Comparison of ENCODE assay signal across 19 cellular contexts in the genomic region with DNA sequence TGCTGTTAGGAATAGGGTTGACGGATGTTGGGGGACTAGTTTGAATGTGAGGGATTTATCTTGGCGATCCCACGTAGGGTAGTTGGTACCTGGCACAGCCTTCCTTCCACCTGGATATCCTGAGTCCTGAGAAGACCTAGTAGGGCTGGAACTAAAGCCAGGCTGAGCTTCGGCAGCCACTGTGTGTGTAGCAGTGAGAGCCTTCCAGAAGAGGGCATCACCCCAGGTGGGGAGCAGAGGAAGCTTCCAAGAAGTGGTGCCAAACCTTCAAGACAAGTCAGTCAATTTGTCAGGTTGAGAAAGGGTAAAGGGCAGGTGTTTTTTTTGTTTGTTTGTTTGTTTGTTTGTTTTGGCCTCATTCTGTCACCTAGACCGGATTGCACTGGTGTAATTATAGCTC. TPM values are rescaled to one million over a fixed set of nuclear protein-coding genes. Genes with fewer than 3 reads are reported as not detected.
A peak's percentile ranks its signal among the peaks of the same experiment; 100 is the strongest.
DNase-seq lines count a peak whose midpoint lies in the region; ATAC-seq, FAIRE-seq and TF ChIP-seq lines count a peak whose summit lies in the region.
"Had no signal": no experiment of that assay in that cellular context is flagged by ENCODE, and none has a peak within 500 bp of the region (broad histone marks: within the 10 kb centered on the region; RNA-seq: fewer than 3 reads in every experiment).

No MANE protein-coding gene starts in this region.

- H3K27me3 ChIP-seq in SK-N-SH (ENCODE audit: insufficient read depth) = no peaks in the 10 kb centered on the region
- H3K27me3 ChIP-seq in bronchial epithelial cell (ENCODE audit: control insufficient read depth, insufficient read depth, low read length) = no peaks in the 10 kb centered on the region
- peaks cover 39% of the 10 kb centered on the region for H3K27me3 ChIP-seq in osteoblast (ENCODE audit: insufficient read depth, low read length)
- H3K27me3 ChIP-seq: breast epithelium had no signal

- H3K36me3 ChIP-seq in SK-N-SH (replicated peaks in 1 of 2; ENCODE audit: control insufficient read depth in 1 of 2, insufficient read depth in 2 of 2, low read length in 1 of 2) (no peaks in the 10 kb centered on the region), bronchial epithelial cell (ENCODE audit: control insufficient read depth, insufficient read depth, low read length) (no peaks in the 10 kb centered on the region), osteoblast (ENCODE audit: insufficient read depth, low read length) (no peaks in the 10 kb centered on the region)
- H3K36me3 ChIP-seq: breast epithelium had no signal

- H3K4me1 ChIP-seq in SK-N-SH (ENCODE audit: control insufficient read depth in 1 of 2, insufficient read depth in 2 of 2, low read depth in 1 of 2, low read length in 1 of 2) (peaks cover 0 to 9% of the 10 kb centered on the region in 2 experiments; a peak in 1 of 4 replicates), osteoblast (ENCODE audit: insufficient read depth, low read length) (peaks cover 8% of the 10 kb centered on the region)
- H3K4me1 ChIP-seq: breast epithelium had no signal

- no peak for TF ChIP-seq CTCF in SK-N-SH (IDR thresholded peaks at IDR 0.05)
- peak; percentile 12 for TF ChIP-seq CTCF in bronchial epithelial cell (IDR thresholded peaks at IDR 0.05; ENCODE audit: insufficient read depth, low read length, severe bottlenecking)
- peak; percentile 7 for TF ChIP-seq CTCF in osteoblast (IDR thresholded peaks at IDR 0.05; ENCODE audit: extremely low read depth, low read depth, low read length)

- WGBS in SK-N-SH (ENCODE audit: low lambda C conversion rate) = 60% methylated on average over 5 of the region's 5 CpGs

- ATAC-seq in SK-N-SH treated with all-trans-retinoic acid at 6 μM for 48 hours = 0 out of 3 replicates have a peak, but pooled peaks have one; percentile 29

- H3K9ac ChIP-seq in SK-N-SH = no peak overlapping the region

- POLR2A ChIA-PET in SK-N-SH (lab: Yijun Ruan, JAX) = no interaction called here

- H3K4me3 ChIP-seq in SK-N-SH (ENCODE audit: low read depth in 2 of 2, low read length in 1 of 2) (no peak overlapping the region), bronchial epithelial cell (ENCODE audit: low read depth, low read length) (no peak overlapping the region), osteoblast (ENCODE audit: insufficient read depth, low read length) (no peak overlapping the region)
- H3K4me3 ChIP-seq: breast epithelium had no signal

- H3F3A ChIP-seq in SK-N-SH (replicated peaks; ENCODE audit: insufficient read depth) = no peaks in the 10 kb centered on the region

- H3K4me2 ChIP-seq in SK-N-SH (no peak overlapping the region), osteoblast (ENCODE audit: insufficient read depth, low read length) (no peak overlapping the region)

- H3K27ac ChIP-seq in SK-N-SH (ENCODE audit: low read depth in 2 of 2, low read length in 1 of 2) = no peak overlapping the region
- no peak overlapping the region for H3K27ac ChIP-seq in osteoblast (ENCODE audit: low read depth, low read length)
- H3K27ac ChIP-seq: breast epithelium had no signal

- no peak for TF ChIP-seq RAD21 in SK-N-SH (IDR thresholded peaks at IDR 0.05; ENCODE audit: low read length)

- TF ChIP-seq EP300 in SK-N-SH (IDR thresholded peaks at IDR 0.05; ENCODE audit: borderline replicate concordance in 1 of 2, low read depth in 1 of 2, low read length in 1 of 2) = no peak

- no peaks in the 10 kb centered on the region for H4K20me1 ChIP-seq in SK-N-SH (ENCODE audit: insufficient read depth)
- H4K20me1 ChIP-seq in osteoblast (ENCODE audit: insufficient read depth, low read length) = no peaks in the 10 kb centered on the region

- CTCF ChIA-PET in SK-N-SH (lab: Yijun Ruan, JAX) = interaction anchor here (0.8 to 5.4 kb wide), 7 partner anchors 8 to 300 kb away, joined by 3 to 60 read pairs (median 12); no protein-coding TSS in a partner anchor

- DNase-seq in SK-N-SH = no peak
- peak; percentile 47 for DNase-seq in NCI-H82 (lab: John Stamatoyannopoulos, UW)
- DNase-seq in bronchial epithelial cell (ENCODE audit: low read depth) = no peak
- no peak for DNase-seq in osteoblast (ENCODE audit: insufficient read length, low spot score, missing footprints)
- no peak for DNase-seq in effector CD4-positive, alpha-beta T cell
- DNase-seq in retina = no peak
- no peak for DNase-seq in NCI-H526 (lab: John Stamatoyannopoulos, UW)
- DNase-seq: ACHN; activated CD4-positive, alpha-beta T cell treated with anti-CD3 and anti-CD28 coated beads for 1 hour; DMS79 treated with DMSO at 0.1 percent for 48 hours; GOT3; head of caudate nucleus; NCI-H1694 treated with DMSO at 0.1 percent for 48 hours; occipital lobe; stimulated activated CD4-positive, alpha-beta T cell treated with anti-CD3 and anti-CD28 coated beads, Interleukin-12 subunit alpha, Interleukin-12 subunit beta, amount 100 ng/mL, for 4 hours had no signal

- H2AFZ ChIP-seq in SK-N-SH (ENCODE audit: low read depth) (no peak overlapping the region), osteoblast (ENCODE audit: low read length) (no peak overlapping the region)

- H3K79me2 ChIP-seq in SK-N-SH (ENCODE audit: insufficient read depth) (no peaks in the 10 kb centered on the region), osteoblast (ENCODE audit: insufficient read depth, low read length) (no peaks in the 10 kb centered on the region)

- FAIRE-seq in bronchial epithelial cell (lab: Jason Lieb, UNC) = no peak

- H3K9me3 ChIP-seq in SK-N-SH (no peaks in the 10 kb centered on the region), osteoblast (ENCODE audit: low read depth, low read length) (no peaks in the 10 kb centered on the region)
- H3K9me3 ChIP-seq: breast epithelium had no signal

- no peaks in the 10 kb centered on the region for H3K9me2 ChIP-seq in SK-N-SH

TF ChIP-seq in SK-N-SH treated with all-trans-retinoic acid at 6 μM for 48 hours, 23 proteins besides CTCF, POLR2A, EP300 and RAD21 (continues in another document):
- TF ChIP-seq ARNTL (CRISPR knock-in tag; IDR thresholded peaks at IDR 0.05; ENCODE audit: borderline replicate concordance, low read depth) (no peak), ZNF565 (CRISPR knock-in tag; conservative IDR thresholded peaks at IDR 0.05; ENCODE audit: low read depth) (no peak), GLIS3 (CRISPR knock-in tag; IDR thresholded peaks at IDR 0.05) (no peak)
- TF ChIP-seq, protein P1, sequence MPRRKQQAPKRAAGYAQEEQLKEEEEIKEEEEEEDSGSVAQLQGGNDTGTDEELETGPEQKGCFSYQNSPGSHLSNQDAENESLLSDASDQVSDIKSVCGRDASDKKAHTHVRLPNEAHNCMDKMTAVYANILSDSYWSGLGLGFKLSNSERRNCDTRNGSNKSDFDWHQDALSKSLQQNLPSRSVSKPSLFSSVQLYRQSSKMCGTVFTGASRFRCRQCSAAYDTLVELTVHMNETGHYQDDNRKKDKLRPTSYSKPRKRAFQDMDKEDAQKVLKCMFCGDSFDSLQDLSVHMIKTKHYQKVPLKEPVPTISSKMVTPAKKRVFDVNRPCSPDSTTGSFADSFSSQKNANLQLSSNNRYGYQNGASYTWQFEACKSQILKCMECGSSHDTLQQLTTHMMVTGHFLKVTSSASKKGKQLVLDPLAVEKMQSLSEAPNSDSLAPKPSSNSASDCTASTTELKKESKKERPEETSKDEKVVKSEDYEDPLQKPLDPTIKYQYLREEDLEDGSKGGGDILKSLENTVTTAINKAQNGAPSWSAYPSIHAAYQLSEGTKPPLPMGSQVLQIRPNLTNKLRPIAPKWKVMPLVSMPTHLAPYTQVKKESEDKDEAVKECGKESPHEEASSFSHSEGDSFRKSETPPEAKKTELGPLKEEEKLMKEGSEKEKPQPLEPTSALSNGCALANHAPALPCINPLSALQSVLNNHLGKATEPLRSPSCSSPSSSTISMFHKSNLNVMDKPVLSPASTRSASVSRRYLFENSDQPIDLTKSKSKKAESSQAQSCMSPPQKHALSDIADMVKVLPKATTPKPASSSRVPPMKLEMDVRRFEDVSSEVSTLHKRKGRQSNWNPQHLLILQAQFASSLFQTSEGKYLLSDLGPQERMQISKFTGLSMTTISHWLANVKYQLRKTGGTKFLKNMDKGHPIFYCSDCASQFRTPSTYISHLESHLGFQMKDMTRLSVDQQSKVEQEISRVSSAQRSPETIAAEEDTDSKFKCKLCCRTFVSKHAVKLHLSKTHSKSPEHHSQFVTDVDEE (CRISPR knock-in tag; IDR thresholded peaks at IDR 0.05) = no peak

TF ChIP-seq in SK-N-SH, 30 proteins besides CTCF, POLR2A, EP300 and RAD21 (continues in another document):
- TF ChIP-seq FOXJ3 (CRISPR knock-in tag; IDR thresholded peaks at IDR 0.05) (no peak), EZH2phosphoT487 (IDR thresholded peaks at IDR 0.05; ENCODE audit: borderline replicate concordance, low read depth) (no peak), RCOR1 (IDR thresholded peaks at IDR 0.05; ENCODE audit: low read length) (no peak), MEF2A (IDR thresholded peaks at IDR 0.05; ENCODE audit: borderline replicate concordance, low read depth) (no peak)
- TF ChIP-seq, protein P2, sequence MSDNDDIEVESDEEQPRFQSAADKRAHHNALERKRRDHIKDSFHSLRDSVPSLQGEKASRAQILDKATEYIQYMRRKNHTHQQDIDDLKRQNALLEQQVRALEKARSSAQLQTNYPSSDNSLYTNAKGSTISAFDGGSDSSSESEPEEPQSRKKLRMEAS (IDR thresholded peaks at IDR 0.05; ENCODE audit: low read depth) = no peak
- TF ChIP-seq, protein P3, sequence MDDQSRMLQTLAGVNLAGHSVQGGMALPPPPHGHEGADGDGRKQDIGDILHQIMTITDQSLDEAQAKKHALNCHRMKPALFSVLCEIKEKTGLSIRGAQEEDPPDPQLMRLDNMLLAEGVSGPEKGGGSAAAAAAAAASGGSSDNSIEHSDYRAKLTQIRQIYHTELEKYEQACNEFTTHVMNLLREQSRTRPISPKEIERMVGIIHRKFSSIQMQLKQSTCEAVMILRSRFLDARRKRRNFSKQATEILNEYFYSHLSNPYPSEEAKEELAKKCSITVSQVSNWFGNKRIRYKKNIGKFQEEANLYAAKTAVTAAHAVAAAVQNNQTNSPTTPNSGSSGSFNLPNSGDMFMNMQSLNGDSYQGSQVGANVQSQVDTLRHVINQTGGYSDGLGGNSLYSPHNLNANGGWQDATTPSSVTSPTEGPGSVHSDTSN (IDR thresholded peaks at IDR 0.05) = no peak

RNA-seq across cellular contexts. Expression of a gene that starts 1.2 kb away (rescaled TPM):
- polyA plus RNA-seq in SK-N-SH (2012; rRNA removed) = 0.62 and 1.7 TPM in 2 replicates
- 1.1 and 2.0 TPM in 2 replicates for polyA plus RNA-seq in SK-N-SH (2012; cell fraction: cytosol; rRNA removed)
- polyA plus RNA-seq in SK-N-SH (2012; cell fraction: nucleus; rRNA removed) = 0.56 and 1.2 TPM in 2 replicates
- total RNA-seq in bronchial epithelial cell (not detected in 2 replicates), osteoblast (0.36 TPM in 1 of 2 replicates, not detected in the other)
- total RNA-seq: lung microvascular endothelial cell, occipital lobe had no signal

RNA-seq across cellular contexts. Expression of a gene that starts 25.6 kb away (rescaled TPM):
- 0.11 and 0.13 TPM in 2 replicates for polyA plus RNA-seq in SK-N-SH (2012; rRNA removed)
- 0.14 and 0.18 TPM in 2 replicates for polyA plus RNA-seq in SK-N-SH (2012; cell fraction: cytosol; rRNA removed)
- 0.06 TPM in 1 of 2 replicates, not detected in the other for polyA plus RNA-seq in SK-N-SH (2012; cell fraction: nucleus; rRNA removed)
- 22.9 and 31.1 TPM in 2 replicates for total RNA-seq in bronchial epithelial cell
- total RNA-seq in osteoblast = not detected in 2 replicates
- total RNA-seq: activated T-helper 2 cell treated with anti-CD3 and anti-CD28 coated beads, Interferon-gamma antibody, Interleukin-2, Interleukin-4, amounts not matched to agents 10 μg/mL and 5 μg/mL and 100 μg/mL, durations not matched to agents 14 hours and 24 hours and 36 hours; lung microvascular endothelial cell; occipital lobe had no signal

Comparison
In these comparisons a context has a peak if more than half of its experiments do, and no peak if none do; other contexts are left out.
1. RNA of a gene that starts 25.6 kb away (total RNA-seq): 22.9 to 31.1 TPM in bronchial epithelial cell; not detected in osteoblast; every median in the first group is over 10 times any median in the second.